Comparison of ENCODE assay signal across 19 cellular contexts in the genomic region with DNA sequence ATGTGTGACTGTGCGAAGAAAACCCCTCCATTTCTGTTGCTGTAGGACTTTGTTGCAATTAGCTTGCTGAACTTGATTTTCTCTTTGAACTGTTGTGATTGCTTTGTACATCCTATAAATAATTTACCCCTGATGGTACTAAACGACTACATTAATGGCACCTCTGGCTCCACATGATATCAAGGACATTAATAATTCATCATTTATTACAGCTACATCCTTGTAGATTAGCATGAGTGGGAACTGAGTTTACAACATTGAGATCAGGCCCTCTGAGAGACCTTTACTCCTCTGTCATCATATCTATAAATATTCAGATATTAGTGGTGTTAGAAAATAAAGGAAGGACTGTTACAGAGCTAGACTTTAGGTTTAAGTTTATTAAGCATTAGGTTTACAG. TPM values are rescaled to one million over a fixed set of nuclear protein-coding genes. Genes with fewer than 3 reads are reported as not detected.
DNase-seq lines count a peak whose midpoint lies in the region; ATAC-seq, FAIRE-seq and TF ChIP-seq lines count a peak whose summit lies in the region.
"Had no signal": no experiment of that assay in that cellular context is flagged by ENCODE, and none has a peak within 500 bp of the region (broad histone marks: within the 10 kb centered on the region; RNA-seq: fewer than 3 reads in every experiment).

No MANE protein-coding gene starts in this region.

- peaks cover 20% of the 10 kb centered on the region for H3K36me3 Mint-ChIP-seq in T-cell

- no peak for FAIRE-seq in small intestine (lab: Jason Lieb, UNC)
- FAIRE-seq: GM12878 had no signal

- intact Hi-C loops in left ventricle myocardium inferior (cut with micrococcal nuclease) (no loop called here), left ventricle myocardium superior (cut with micrococcal nuclease) (no loop called here), left colon (cut with DNase I, micrococcal nuclease) (no loop called here)

- no peaks in the 10 kb centered on the region for H3K9me3 Mint-ChIP-seq in T-cell

- CTCF ChIA-PET in T-cell (lab: Charles Lee) = interaction anchor here (0.7 to 2.5 kb wide), 4 partner anchors 9 to 14 kb away, joined by 3 to 8 read pairs (median 4); partner anchors contain the start of gene LRIG2 (in 2 of the 2)

- H3K27ac ChIP-seq in left ventricle myocardium inferior (replicated peaks) (peak overlapping the region; percentile 80), muscle layer of duodenum (ENCODE audit: low read length) (peak overlapping the region; percentile 16), small intestine (ENCODE audit: low read depth in 1 of 2, low read length in 1 of 2) (peak overlapping the region in 1 of 2 donors; percentile 79)
- H3K27ac ChIP-seq: 22Rv1, BLaER1, GM23248 had no signal

- peaks cover 48% of the 10 kb centered on the region for H3K4me1 ChIP-seq in left ventricle myocardium inferior
- no peaks in the 10 kb centered on the region for H3K4me1 ChIP-seq in muscle layer of duodenum (ENCODE audit: control insufficient read depth in 1 of 2, insufficient read depth in 2 of 2, low read length in 2 of 2)
- peaks cover 0 to 6% of the 10 kb centered on the region in 2 donors for H3K4me1 ChIP-seq in small intestine (ENCODE audit: control insufficient read depth in 2 of 2, insufficient read depth in 1 of 2, low read depth in 1 of 2, low read length in 1 of 2)
- H3K4me1 ChIP-seq: BLaER1, HAP-1 had no signal

- H3K9me3 ChIP-seq in left ventricle myocardium inferior (replicated peaks) = no peaks in the 10 kb centered on the region
- no peaks in the 10 kb centered on the region for H3K9me3 ChIP-seq in muscle layer of duodenum (ENCODE audit: control insufficient read depth in 1 of 2, low read length in 2 of 2)
- H3K9me3 ChIP-seq in small intestine (ENCODE audit: control insufficient read depth, low read depth) = no peaks in the 10 kb centered on the region
- H3K9me3 ChIP-seq: HAP-1 had no signal

- 17 to 47% (median 42%) methylated on average over 2 of the region's 2 CpGs for whole genome bisulfite sequencing in small intestine, 3 donors

- peaks cover 34 to 44% (median 43%) of the 10 kb centered on the region in 3 donors for H3K4me1 Mint-ChIP-seq in T-cell
- H3K4me1 Mint-ChIP-seq: CD14-positive monocyte had no signal

- H3K27me3 ChIP-seq in left ventricle myocardium inferior (ENCODE audit: low read depth) = no peaks in the 10 kb centered on the region
- H3K27me3 ChIP-seq in muscle layer of duodenum (ENCODE audit: low read depth, low read length) = no peaks in the 10 kb centered on the region
- H3K27me3 ChIP-seq in small intestine (ENCODE audit: control insufficient read depth in 2 of 2, insufficient read depth in 2 of 2, low read length in 2 of 2) = no peaks in the 10 kb centered on the region
- H3K27me3 ChIP-seq: BLaER1 had no signal

- DNase-seq in left ventricle myocardium inferior (no peak), left ventricle myocardium superior (no peak), small intestine (peak; percentile 90), DMS 273 (lab: John Stamatoyannopoulos, UW; ENCODE audit: unreplicated experiment) (no peak), T-cell (no peak), left colon (no peak)
- DNase-seq: Calu3; CD4-positive, alpha-beta memory T cell; DMS 273 treated with DMSO at 0.1 percent for 48 hours; DMS53; DND-41; EL; GM23248 had no signal

- no peaks in the 10 kb centered on the region for H3K27me3 Mint-ChIP-seq in T-cell
- H3K27me3 Mint-ChIP-seq: CD4-positive, alpha-beta memory T cell had no signal

- no peak for TF ChIP-seq CTCF in left ventricle myocardium inferior (IDR thresholded peaks at IDR 0.05; ENCODE audit: borderline replicate concordance)

- H3K36me3 ChIP-seq in left ventricle myocardium inferior (peaks cover 3% of the 10 kb centered on the region), muscle layer of duodenum (ENCODE audit: control insufficient read depth in 1 of 2, insufficient read depth in 2 of 2, low read length in 2 of 2) (no peaks in the 10 kb centered on the region), small intestine (ENCODE audit: control insufficient read depth in 2 of 2, insufficient read depth in 2 of 2, low read length in 2 of 2) (peaks cover 0 to 2% of the 10 kb centered on the region in 2 donors)

- no peak overlapping the region for H3K4me3 Mint-ChIP-seq in T-cell
- H3K4me3 Mint-ChIP-seq: CD14-positive monocyte; CD4-positive, alpha-beta memory T cell had no signal

- H3K27ac Mint-ChIP-seq in T-cell = no peak overlapping the region

- ATAC-seq in left ventricle myocardium superior = no peak
- no peak for ATAC-seq in T-cell (replicated peaks in 1 of 4)
- no peak for ATAC-seq in left colon
- ATAC-seq: GM12878 had no signal

- POLR2A ChIA-PET in T-cell (lab: Charles Lee) = interaction anchor here in 1 of 2 donors (0.6 kb wide), 1 partner anchor 18 kb away, joined by 5 read pairs; no protein-coding TSS in a partner anchor

- H3K4me3 ChIP-seq in left ventricle myocardium inferior = no peak overlapping the region
- H3K4me3 ChIP-seq in muscle layer of duodenum (ENCODE audit: low read depth in 1 of 2, low read length in 2 of 2) = no peak overlapping the region
- no peak overlapping the region for H3K4me3 ChIP-seq in small intestine (ENCODE audit: low read depth in 1 of 2, low read length in 2 of 2)
- H3K4me3 ChIP-seq: BLaER1, GM12878, GM23248, HAP-1 had no signal

RNA-seq across cellular contexts. Expression of gene LRIG2, which starts 13.6 kb away (rescaled TPM):
- total RNA-seq in left ventricle myocardium inferior = 6.3 TPM
- 7.7 TPM for total RNA-seq in left ventricle myocardium superior
- 1 to 10 TPM; 2.4 to 4.8 (median 2.9) TPM for polyA plus RNA-seq in small intestine
- 10 to 100 TPM; 19.5 to 25.4 (median 20.4) TPM for total RNA-seq in T-cell
- 10 to 100 TPM; 16.4 to 20.1 TPM for total RNA-seq in left colon
